ENCODE assay signal across 8 cellular contexts in genomic region chr1:166838766-166839599, GRCh38. TPM values are rescaled to one million over a fixed set of nuclear protein-coding genes. Genes with fewer than 3 reads are reported as not detected.
A peak's percentile ranks its signal among the peaks of the same experiment; 100 is the strongest.
DNase-seq lines count a peak whose midpoint lies in the region; ATAC-seq lines count a peak whose summit lies in the region.

Gene POGK (plus strand): TSS chr1:166839475. CDS start chr1:166840957, 1,482 bp downstream.

- H3K36me3 ChIP-seq in mesenchymal stem cell (ENCODE audit: control insufficient read depth in 1 of 2, insufficient read depth in 2 of 2, low read depth in 1 of 2, low read length in 2 of 2), result peaks cover 27 to 32% of the 10 kb centered on the region in 2 experiments

- H3K79me1 ChIP-seq in mesenchymal stem cell (replicated peaks; ENCODE audit: low read length, poor library complexity, severe bottlenecking), result peaks cover 27% of the 10 kb centered on the region

- no peak within 1 kb of the TSS for H3K23ac ChIP-seq in mesenchymal stem cell (ENCODE audit: low read length in 2 of 2)

- H3K4me3 Mint-ChIP-seq in effector memory CD8-positive, alpha-beta T cell, result peak within 1 kb of the TSS; percentile 85 to 87

- H3K4me1 Mint-ChIP-seq in effector memory CD8-positive, alpha-beta T cell (ENCODE audit: low read depth in 2 of 2), result peaks cover 26 to 27% of the 10 kb centered on the region in 2 donors

- peak within 1 kb of the TSS; percentile 20 to 97 for H3K4ac ChIP-seq in mesenchymal stem cell (ENCODE audit: low read depth in 1 of 2, low read length in 2 of 2)

- WGBS in mesenchymal stem cell, result 2% methylated on average over 41 of the region's 63 CpGs

- H3K4me1 ChIP-seq in mesenchymal stem cell (ENCODE audit: control insufficient read depth, insufficient read depth, low read depth, low read length), result peaks cover 26% of the 10 kb centered on the region

- H3K36me3 Mint-ChIP-seq in effector memory CD8-positive, alpha-beta T cell (ENCODE audit: insufficient read depth), result peaks cover 6% of the 10 kb centered on the region

- H4K8ac ChIP-seq in mesenchymal stem cell (ENCODE audit: low read length), result peak within 1 kb of the TSS; percentile 79

- peak within 1 kb of the TSS; percentile 68 for H2BK120ac ChIP-seq in mesenchymal stem cell (ENCODE audit: low read depth, low read length)

- no peak within 1 kb of the TSS for H2BK15ac ChIP-seq in mesenchymal stem cell (ENCODE audit: low read depth, poor library complexity, severe bottlenecking)

- H2AK5ac ChIP-seq in mesenchymal stem cell (ENCODE audit: low read length, severe bottlenecking), result no peak within 1 kb of the TSS

- H3K27me3 Mint-ChIP-seq in effector memory CD8-positive, alpha-beta T cell, result no peaks in the 10 kb centered on the region

- no peaks in the 10 kb centered on the region for H3K9me3 ChIP-seq in mesenchymal stem cell (ENCODE audit: control insufficient read depth, low read length)

- peaks cover 0 to 8% of the 10 kb centered on the region in 2 experiments for H3K27me3 ChIP-seq in mesenchymal stem cell (ENCODE audit: control insufficient read depth in 1 of 2, insufficient read depth in 1 of 2, low read length in 2 of 2)

- no peak within 1 kb of the TSS for H3K14ac ChIP-seq in mesenchymal stem cell (ENCODE audit: low read length in 2 of 2)

- H3K27ac Mint-ChIP-seq in effector memory CD8-positive, alpha-beta T cell, result peak within 1 kb of the TSS; percentile 90 to 95

- peak within 1 kb of the TSS; percentile 71 to 91 for H3K18ac ChIP-seq in mesenchymal stem cell (ENCODE audit: low read depth in 1 of 2, low read length in 2 of 2)

- no peak within 1 kb of the TSS for H2BK5ac ChIP-seq in mesenchymal stem cell (ENCODE audit: low read depth, low read length, poor library complexity, severe bottlenecking)

- peak within 1 kb of the TSS; percentile 69 to 83 for H3K4me3 ChIP-seq in mesenchymal stem cell (ENCODE audit: insufficient read depth in 1 of 2, low read depth in 1 of 2, low read length in 2 of 2)

- peak within 1 kb of the TSS; percentile 88 for H3K9ac ChIP-seq in mesenchymal stem cell (ENCODE audit: low read length)

- peak; percentile 95 for ATAC-seq in GM21360 (IDR thresholded peaks at IDR 0.05; ENCODE audit: unreplicated experiment)
- peak; percentile 89 for ATAC-seq in effector memory CD8-positive, alpha-beta T cell (replicated peaks)

- DNase-seq in COLO829 (ENCODE audit: low spot score) (peak; percentile 83), HT-29 (ENCODE audit: low spot score) (peak; percentile 88), NOMO-1 treated with DMSO at 0.1 percent for 48 hours (lab: John Stamatoyannopoulos, UW; ENCODE audit: unreplicated experiment) (peak; percentile 88), mesenchymal stem cell (peak; percentile 92)
- DNase-seq in activated CD8-positive, alpha-beta memory T cell treated with anti-CD3 and anti-CD28 coated beads for 48 hours (ENCODE audit: low read depth in 2 of 3, low spot score in 2 of 3), result peak; percentile 58 to 79 (median 66)
- DNase-seq in effector memory CD8-positive, alpha-beta T cell, result peak; percentile 70 to 72 (median 71)
- DNase-seq in stimulated activated CD8-positive, alpha-beta memory T cell treated with anti-CD3 and anti-CD28 coated beads, Interleukin-12 subunit alpha, Interleukin-12 subunit beta, amount 100 ng/mL, for 24 hours (ENCODE audit: extremely low read depth), result peak; percentile 59

- H3K9me3 Mint-ChIP-seq in effector memory CD8-positive, alpha-beta T cell, result no peaks in the 10 kb centered on the region

- H3K27ac ChIP-seq in mesenchymal stem cell (ENCODE audit: low read length, poor library complexity, severe bottlenecking), result peak within 1 kb of the TSS; percentile 59

- peak within 1 kb of the TSS in 1 of 2 experiments; percentile 38 for H2BK12ac ChIP-seq in mesenchymal stem cell (ENCODE audit: low read length in 2 of 2)

- H2AFZ ChIP-seq in mesenchymal stem cell (ENCODE audit: low read depth, low read length), result peak within 1 kb of the TSS; percentile 43

- H4K91ac ChIP-seq in mesenchymal stem cell (ENCODE audit: low read length), result peak within 1 kb of the TSS; percentile 74

- peak within 1 kb of the TSS; percentile 74 for H3K4me2 ChIP-seq in mesenchymal stem cell (ENCODE audit: low read length, poor library complexity, severe bottlenecking)

RNA-seq across cellular contexts. Expression of gene POGK, which starts in this region (rescaled TPM):
- 21.2 and 22.0 TPM in 2 replicates for total RNA-seq in HT-29 (2014; rRNA removed; shearing (Covaris generic))
- polyA plus RNA-seq in mesenchymal stem cell (2013, experiment 1 of 2), result 17.4 TPM
- polyA plus RNA-seq in mesenchymal stem cell (2013, experiment 2 of 2), result 17.7 TPM

Comparison
In these comparisons a context has a peak if more than half of its experiments do, and no peak if none do; other contexts are left out.
1. Peak in every context shown above with its lines: DNase-seq, ATAC-seq, H3K4me3 ChIP-seq and H3K27ac ChIP-seq.